18 cellular contexts compared by ENCODE assay signal in genomic region chr7:66052447-66052846, GRCh38. TPM values are rescaled to one million over a fixed set of nuclear protein-coding genes. Genes with fewer than 3 reads are reported as not detected.
A peak's percentile ranks its signal among the peaks of the same experiment; 100 is the strongest.
DNase-seq lines count a peak whose midpoint lies in the region; ATAC-seq, FAIRE-seq and TF ChIP-seq lines count a peak whose summit lies in the region.
"Had no signal": no experiment of that assay in that cellular context is flagged by ENCODE, and none has a peak within 500 bp of the region (broad histone marks: within the 10 kb centered on the region; RNA-seq: fewer than 3 reads in every experiment).

No MANE protein-coding gene starts in this region.

- TF ChIP-seq POLR2A in A549 (IDR thresholded peaks at IDR 0.05; ENCODE audit: low read length) (no peak), uterus (IDR thresholded peaks at IDR 0.05) (no peak)

- POLR2A ChIA-PET in A549 (lab: Yijun Ruan, JAX) (interaction anchor here (0.6 to 1.3 kb wide), 2 partner anchors 23 to 31 kb away, joined by 3 to 4 read pairs; partner anchors contain the start of gene ASL), RWPE1 (lab: Yijun Ruan, JAX; ENCODE audit: low non-redundant PET) (no interaction called here)

- 78% methylated on average over 6 of the region's 6 CpGs for WGBS in A549 (ENCODE audit: missing lambda C conversion rate)

- no peaks in the 10 kb centered on the region for H3K36me3 ChIP-seq in uterus
- H3K36me3 ChIP-seq: HAP-1 had no signal

- H3K4me3 ChIP-seq in A549, result no peak overlapping the region
- no peak overlapping the region for H3K4me3 ChIP-seq in uterus
- H3K4me3 ChIP-seq: GM23248, HAP-1 had no signal

- H3K4me1 ChIP-seq in A549, result peaks cover 31% of the 10 kb centered on the region
- H3K4me1 ChIP-seq in uterus, result no peaks in the 10 kb centered on the region
- H3K4me1 ChIP-seq: Caco-2 had no signal

- no peak for DNase-seq in A549 (ENCODE audit: low read depth in 1 of 2, low spot score in 1 of 2)
- no peak for DNase-seq in RWPE1 (ENCODE audit: low spot score)
- DNase-seq in chondrocyte (ENCODE audit: low spot score), result peak; percentile 44
- peak; percentile 47 for DNase-seq in posterior vena cava (ENCODE audit: low spot score)
- DNase-seq in foreskin melanocyte, result no peak
- DNase-seq in uterus, result no peak
- no peak for DNase-seq in HTR-8/SVneo (ENCODE audit: insufficient read length, low spot score)
- DNase-seq: 8988T; AML-193; Caco-2; CD4-positive, alpha-beta T cell had no signal

- intact Hi-C loops in posterior vena cava (cut with DNase I), result no loop called here
- intact Hi-C loops in uterus (cut with DNase I; ENCODE audit: low total_unique reads), result no loop called here

- H3K27ac Mint-ChIP-seq in chondrocyte (ENCODE audit: unreplicated experiment), result no peak overlapping the region
- H3K27ac Mint-ChIP-seq: CD4-positive, alpha-beta T cell had no signal

- H3K4me1 Mint-ChIP-seq in chondrocyte (ENCODE audit: low read depth), result peaks cover 17% of the 10 kb centered on the region

- H3K36me3 Mint-ChIP-seq in chondrocyte (ENCODE audit: low read depth), result no peaks in the 10 kb centered on the region

- peaks cover 3% of the 10 kb centered on the region for H3K9me3 Mint-ChIP-seq in chondrocyte (ENCODE audit: low read depth)
- H3K9me3 Mint-ChIP-seq: CD4-positive, alpha-beta T cell had no signal

- CTCF ChIA-PET in A549 (lab: Yijun Ruan, JAX), result interaction anchor here (1.1 to 1.8 kb wide), 2 partner anchors 23 to 25 kb away, joined by 3 to 4 read pairs; partner anchors contain the start of gene ASL
- CTCF ChIA-PET in RWPE1 (lab: Yijun Ruan, JAX), result interaction anchor here (0.6 to 0.7 kb wide), 3 partner anchors 15 to 125 kb away, joined by 3 to 6 read pairs (median 4); no protein-coding TSS in a partner anchor

- H3K4me2 ChIP-seq in A549, result no peak overlapping the region

- no peak for TF ChIP-seq EP300 in A549 (IDR thresholded peaks at IDR 0.05)

- no peaks in the 10 kb centered on the region for H3K27me3 ChIP-seq in uterus

- ATAC-seq in A549, result no peak

- H3K27ac ChIP-seq in A549 (peak overlapping the region; percentile 21 to 87; a peak in 4 of 6 replicates), RWPE1 (peak overlapping the region; percentile 88), uterus (no peak overlapping the region)
- H3K27ac ChIP-seq: C4-2B had no signal

- TF ChIP-seq RAD21 in A549 (conservative IDR thresholded peaks at IDR 0.05 in 1 of 2, IDR thresholded peaks at IDR 0.05 in 1 of 2), result no peak

- TF ChIP-seq CTCF in A549 (IDR thresholded peaks at IDR 0.05), result no peak
- TF ChIP-seq CTCF in RWPE1 (conservative IDR thresholded peaks at IDR 0.05; ENCODE audit: low read depth), result no peak
- no peak for TF ChIP-seq CTCF in chondrocyte (IDR thresholded peaks at IDR 0.05)
- no peak for TF ChIP-seq CTCF in uterus (IDR thresholded peaks at IDR 0.05)

- H3K27me3 Mint-ChIP-seq in chondrocyte (ENCODE audit: low read depth), result no peaks in the 10 kb centered on the region
- H3K27me3 Mint-ChIP-seq: CD4-positive, alpha-beta T cell had no signal

- FAIRE-seq in A549 (lab: Jason Lieb, UNC) (no peak), HTR-8/SVneo (lab: Jason Lieb, UNC) (no peak)
- FAIRE-seq: D721Med, G401.6, GM12891, GM19239 had no signal

- H3K9me3 ChIP-seq in A549, result no peaks in the 10 kb centered on the region
- H3K9me3 ChIP-seq in uterus, result no peaks in the 10 kb centered on the region
- H3K9me3 ChIP-seq: Caco-2, HAP-1 had no signal

- H3K4me3 Mint-ChIP-seq in chondrocyte (ENCODE audit: unreplicated experiment), result no peak overlapping the region
- H3K4me3 Mint-ChIP-seq: CD4-positive, alpha-beta T cell had no signal

TF ChIP-seq in A549, 52 proteins besides CTCF, POLR2A, EP300 and RAD21 (continues in another document):
- TF ChIP-seq HDAC2 (IDR thresholded peaks at IDR 0.05) (no peak), ZNF302 (CRISPR knock-in tag; IDR thresholded peaks at IDR 0.05) (no peak), CBX2 (IDR thresholded peaks at IDR 0.05; ENCODE audit: borderline replicate concordance, low read depth) (no peak), USF2 (IDR thresholded peaks at IDR 0.05) (no peak), NPAS2 (CRISPR knock-in tag; IDR thresholded peaks at IDR 0.05; ENCODE audit: borderline replicate concordance) (no peak), MAFK (IDR thresholded peaks at IDR 0.05; ENCODE audit: partially characterized antibody) (no peak), BCL3 (IDR thresholded peaks at IDR 0.05) (no peak), EHMT2 (IDR thresholded peaks at IDR 0.05; ENCODE audit: low read depth) (no peak), CBX8 (IDR thresholded peaks at IDR 0.05) (no peak), ESRRA (IDR thresholded peaks at IDR 0.05; ENCODE audit: borderline replicate concordance, low read length) (no peak), PBX3 (IDR thresholded peaks at IDR 0.05) (no peak), ATOH8 (CRISPR knock-in tag; IDR thresholded peaks at IDR 0.05; ENCODE audit: low read depth) (no peak), MAX (IDR thresholded peaks at IDR 0.05) (no peak), RFX5 (IDR thresholded peaks at IDR 0.05) (no peak), REST (IDR thresholded peaks at IDR 0.05) (no peak), ZFP36 (IDR thresholded peaks at IDR 0.05; ENCODE audit: borderline replicate concordance, partially characterized antibody) (no peak)

RNA-seq across cellular contexts. Expression of gene ASL, which starts 23.2 kb away (rescaled TPM):
- polyA plus RNA-seq in A549 (2011; rRNA removed) (19.6 and 20.2 TPM in 2 replicates), A549 (2017; fragmentation: RNase III; extraction: RNeasy Plus Mini Kit Qiagen cat#74134 plus additional on column Dnase treatment) (21.1 to 26.5 TPM (median 23.4 TPM) in 3 replicates)
- 25.3 and 31.8 TPM in 2 replicates for polyA plus RNA-seq in A549 (2012; cell fraction: cytosol; rRNA removed)
- 62.7 and 71.5 TPM in 2 replicates for polyA plus RNA-seq in A549 (2012; cell fraction: nucleus; rRNA removed)
- 21.6 and 22.2 TPM in 2 replicates for polyA minus RNA-seq in A549 (2011; rRNA and poly(A)+ RNA removed)
- total RNA-seq in chondrocyte (24.0 to 26.1 TPM (median 25.5 TPM) in 3 replicates), posterior vena cava (10 to 100 TPM; 19.9 TPM), uterus (10 to 100 TPM in 3 of 4 donors, 1 to 10 TPM in 1; 7.2 to 63.2 (median 22.4) TPM)

Comparison
In these comparisons a context has a peak if more than half of its experiments do, and no peak if none do; other contexts are left out.
1. DNase-seq: peak in chondrocyte (single experiment) and posterior vena cava (single experiment); none in A549 (0 of 2), RWPE1 (single experiment), foreskin melanocyte (single experiment), uterus (0 of 2) and HTR-8/SVneo (single experiment).
2. H3K27ac ChIP-seq: peak in A549 (2 of 2) and RWPE1 (single experiment); none in uterus (0 of 2).